16 cellular contexts compared by ENCODE assay signal in genomic region chr3:138390582-138390932, GRCh38. TPM values are rescaled to one million over a fixed set of nuclear protein-coding genes. Genes with fewer than 3 reads are reported as not detected.
A peak's percentile ranks its signal among the peaks of the same experiment; 100 is the strongest.
DNase-seq lines count a peak whose midpoint lies in the region; ATAC-seq and TF ChIP-seq lines count a peak whose summit lies in the region.
"Had no signal": no experiment of that assay in that cellular context is flagged by ENCODE, and none has a peak within 500 bp of the region (broad histone marks: within the 10 kb centered on the region; RNA-seq: fewer than 3 reads in every experiment).

No MANE protein-coding gene starts in this region.

- intact Hi-C loops in Caco-2 (cut with micrococcal nuclease; ENCODE audit: unreplicated experiment), result no loop called here
- intact Hi-C loops in gastrocnemius medialis (cut with DNase I; ENCODE audit: low total_unique reads), result no loop called here
- intact Hi-C loops in ovary (cut with DNase I), result no loop called here

- H3K4me3 ChIP-seq in Caco-2 (ENCODE audit: low read depth, low read length) (no peak overlapping the region), RWPE2 (ENCODE audit: severe bottlenecking) (no peak overlapping the region), gastrocnemius medialis (no peak overlapping the region), BE2C (ENCODE audit: low read depth, low read length) (no peak overlapping the region), ovary (no peak overlapping the region)
- H3K4me3 ChIP-seq: left lung, prostate gland had no signal

- TF ChIP-seq EP300 in ovary (IDR thresholded peaks at IDR 0.05), result no peak

- 45 to 61% (median 52%) methylated on average over 2 of the region's 2 CpGs for WGBS in ovary, 3 donors

- in situ Hi-C loops in gastrocnemius medialis (cut with MboI; ENCODE audit: low sequenced_read_pairs in 4 of 4), result loop anchor here in 1 of 4 donors (10.0 kb wide), 1 partner anchor 56 kb away; no protein-coding TSS in a partner anchor

- POLR2A ChIA-PET in Caco-2 (lab: Charles Lee), result no interaction called here

- no peaks in the 10 kb centered on the region for H3K36me3 Mint-ChIP-seq in Caco-2 (ENCODE audit: insufficient read depth, unreplicated experiment)
- H3K36me3 Mint-ChIP-seq: naive thymus-derived CD8-positive, alpha-beta T cell had no signal

- H3K4me1 ChIP-seq in Caco-2 (peaks cover 14% of the 10 kb centered on the region), RWPE2 (ENCODE audit: insufficient read depth, poor library complexity, severe bottlenecking) (peaks cover 13% of the 10 kb centered on the region), gastrocnemius medialis (peaks cover 26 to 59% of the 10 kb centered on the region in 2 donors), BE2C (no peaks in the 10 kb centered on the region), ovary (ENCODE audit: insufficient read depth) (peaks cover 13% of the 10 kb centered on the region)
- H3K4me1 ChIP-seq: prostate gland had no signal

- no peak for TF ChIP-seq CTCF in Caco-2 (IDR thresholded peaks at IDR 0.05; ENCODE audit: insufficient read depth in 1 of 2, low read depth in 1 of 2, low read length in 1 of 2, severe bottlenecking in 1 of 2, unreplicated experiment in 1 of 2)
- TF ChIP-seq CTCF in RWPE2 (IDR thresholded peaks at IDR 0.05; ENCODE audit: poor library complexity, severe bottlenecking), result no peak
- no peak for TF ChIP-seq CTCF in gastrocnemius medialis (IDR thresholded peaks at IDR 0.05 in 4 of 5, conservative IDR thresholded peaks at IDR 0.05 in 1 of 5)
- no peak for TF ChIP-seq CTCF in BE2C (IDR thresholded peaks at IDR 0.05; ENCODE audit: low read depth, low read length)
- no peak for TF ChIP-seq CTCF in ovary (IDR thresholded peaks at IDR 0.05)

- no peak for ATAC-seq in RWPE2 (ENCODE audit: low read depth)
- no peak for ATAC-seq in gastrocnemius medialis
- ATAC-seq: activated naive CD8-positive, alpha-beta T cell treated with anti-CD3 and anti-CD28 coated beads, Interleukin-2, amount 50 U/mL, for 24 hours; naive thymus-derived CD8-positive, alpha-beta T cell had no signal

- H3K27me3 ChIP-seq in Caco-2 (replicated peaks; ENCODE audit: control insufficient read depth, insufficient read depth, low read length) (no peaks in the 10 kb centered on the region), RWPE2 (ENCODE audit: insufficient read depth, poor library complexity, severe bottlenecking) (no peaks in the 10 kb centered on the region), gastrocnemius medialis (no peaks in the 10 kb centered on the region), BE2C (no peaks in the 10 kb centered on the region; the same call in 1 of the 2 replicates), ovary (no peaks in the 10 kb centered on the region)
- H3K27me3 ChIP-seq: left lung had no signal

- no TSS peak for BruUV-seq in Caco-2 (replicated peaks; lab: Mats Ljungman, UMichigan)

- no peaks in the 10 kb centered on the region for H3K9me3 Mint-ChIP-seq in Caco-2 (ENCODE audit: unreplicated experiment)
- H3K9me3 Mint-ChIP-seq: activated naive CD8-positive, alpha-beta T cell treated with anti-CD3 and anti-CD28 coated beads, Interleukin-2, amount 50 U/mL, for 24 hours; activated T-helper 2 cell treated with anti-CD3 and anti-CD28 coated beads, Interferon-gamma antibody, Interleukin-2, Interleukin-4, amounts not matched to agents 10 μg/mL and 5 μg/mL and 100 μg/mL, durations not matched to agents 14 hours and 24 hours and 36 hours; naive thymus-derived CD8-positive, alpha-beta T cell; stimulated activated naive CD8-positive, alpha-beta T cell treated with anti-CD3 and anti-CD28 coated beads, Interleukin-15, Interleukin-2, amounts not matched to agents 100 ng/mL and 50 ng/mL, for 24 hours had no signal

- CTCF ChIA-PET in Caco-2 (lab: Charles Lee), result interaction anchor here (1.3 kb wide), 1 partner anchor 27 kb away, joined by 3 read pairs; no protein-coding TSS in a partner anchor

- H3K27ac Mint-ChIP-seq in Caco-2 (ENCODE audit: unreplicated experiment), result peak overlapping the region; percentile 59
- H3K27ac Mint-ChIP-seq: activated naive CD8-positive, alpha-beta T cell treated with anti-CD3 and anti-CD28 coated beads, Interleukin-2, amount 50 U/mL, for 24 hours; activated T-helper 2 cell treated with anti-CD3 and anti-CD28 coated beads, Interferon-gamma antibody, Interleukin-2, Interleukin-4, amounts not matched to agents 10 μg/mL and 5 μg/mL and 100 μg/mL, durations not matched to agents 14 hours and 24 hours and 36 hours; naive thymus-derived CD8-positive, alpha-beta T cell; stimulated activated naive CD8-positive, alpha-beta T cell treated with anti-CD3 and anti-CD28 coated beads, Interleukin-15, Interleukin-2, amounts not matched to agents 100 ng/mL and 50 ng/mL, for 24 hours had no signal

- H3K4me1 Mint-ChIP-seq in Caco-2 (ENCODE audit: low read depth, unreplicated experiment), result peaks cover 14% of the 10 kb centered on the region
- H3K4me1 Mint-ChIP-seq: activated naive CD8-positive, alpha-beta T cell treated with anti-CD3 and anti-CD28 coated beads, Interleukin-2, amount 50 U/mL, for 24 hours; naive thymus-derived CD8-positive, alpha-beta T cell had no signal

- H3K9me3 ChIP-seq in Caco-2, result no peaks in the 10 kb centered on the region
- no peaks in the 10 kb centered on the region for H3K9me3 ChIP-seq in RWPE2 (ENCODE audit: severe bottlenecking)
- H3K9me3 ChIP-seq in gastrocnemius medialis, result no peaks in the 10 kb centered on the region
- H3K9me3 ChIP-seq in BE2C, result no peaks in the 10 kb centered on the region
- H3K9me3 ChIP-seq in ovary, result no peaks in the 10 kb centered on the region
- H3K9me3 ChIP-seq: left lung, prostate gland had no signal

- H3K27ac ChIP-seq in RWPE2 (ENCODE audit: poor library complexity, severe bottlenecking) (peak overlapping the region; percentile 39), epithelial cell of prostate (peak overlapping the region; percentile 24), gastrocnemius medialis (peak overlapping the region; percentile 54 to 76 (median 63)), ovary (peak overlapping the region in 1 of 2 donors; percentile 54)
- H3K27ac ChIP-seq: left lung, prostate gland had no signal

- DNase-seq in Caco-2 (no peak), RWPE2 (ENCODE audit: low spot score) (no peak), epithelial cell of prostate (ENCODE audit: low read depth, low spot score) (no peak), gastrocnemius medialis (no peak), BE2C (no peak), NCI-H2171 treated with DMSO at 0.1 percent for 48 hours (lab: John Stamatoyannopoulos, UW) (no peak), NAMALWA (ENCODE audit: low spot score) (no peak), ovary (no peak)
- DNase-seq: activated CD4-positive, CD25-positive, alpha-beta regulatory T cell treated with anti-CD3 and anti-CD28 coated beads, Interleukin-2, amount 50 U/mL, for 72 hours; activated naive CD8-positive, alpha-beta T cell treated with anti-CD3 and anti-CD28 coated beads, Interleukin-2, amount 50 U/mL, for 24 hours; left lung; naive thymus-derived CD8-positive, alpha-beta T cell; NCI-H1436 treated with DMSO at 0.1 percent for 48 hours had no signal

- no peak for TF ChIP-seq POLR2A in gastrocnemius medialis (IDR thresholded peaks at IDR 0.05)
- TF ChIP-seq POLR2A in ovary (IDR thresholded peaks at IDR 0.05), result no peak

- H3K36me3 ChIP-seq in Caco-2 (ENCODE audit: control insufficient read depth, insufficient read depth, low read length) (no peaks in the 10 kb centered on the region), RWPE2 (ENCODE audit: low read depth) (no peaks in the 10 kb centered on the region), gastrocnemius medialis (peaks cover 0 to 4% of the 10 kb centered on the region in 2 donors), BE2C (no peaks in the 10 kb centered on the region), ovary (no peaks in the 10 kb centered on the region)
- H3K36me3 ChIP-seq: left lung, prostate gland had no signal

- H3K4me3 Mint-ChIP-seq in Caco-2 (ENCODE audit: unreplicated experiment), result peak overlapping the region; percentile 27
- H3K4me3 Mint-ChIP-seq: activated naive CD8-positive, alpha-beta T cell treated with anti-CD3 and anti-CD28 coated beads, Interleukin-2, amount 50 U/mL, for 24 hours; naive thymus-derived CD8-positive, alpha-beta T cell; stimulated activated naive CD8-positive, alpha-beta T cell treated with anti-CD3 and anti-CD28 coated beads, Interleukin-15, Interleukin-2, amounts not matched to agents 100 ng/mL and 50 ng/mL, for 24 hours had no signal

- H3K27me3 Mint-ChIP-seq in Caco-2 (ENCODE audit: insufficient read depth, unreplicated experiment), result no peaks in the 10 kb centered on the region

RNA-seq across cellular contexts. Expression of gene MRAS, which starts 42.2 kb away (rescaled TPM):
- 8.5 and 11.4 TPM in 2 replicates for total RNA-seq in Caco-2 (2022)
- total RNA-seq in gastrocnemius medialis, result 100 to 1,000 TPM in 1 of 4 donors, 10 to 100 TPM in 3; 45.8 to 149 (median 57.7) TPM
- 0.36 TPM for polyA plus RNA-seq in BE2C (2012; ENCODE audit: insufficient read depth, insufficient read length, low read depth)
- total RNA-seq in ovary, result 100 to 1,000 TPM in 2 of 7 donors, 10 to 100 TPM in 5; 35.9 to 148 (median 86.0) TPM
- 10 to 100 TPM; 46.4 to 76.2 TPM for polyA plus RNA-seq in ovary
- total RNA-seq: activated T-helper 2 cell treated with anti-CD3 and anti-CD28 coated beads, Interferon-gamma antibody, Interleukin-2, Interleukin-4, amounts not matched to agents 10 μg/mL and 5 μg/mL and 100 μg/mL, durations not matched to agents 14 hours and 24 hours and 36 hours had no signal
- polyA plus RNA-seq: naive thymus-derived CD8-positive, alpha-beta T cell had no signal

RNA-seq across cellular contexts. Expression of gene ESYT3, which starts 43.9 kb away (rescaled TPM):
- 5.7 and 7.6 TPM in 2 replicates for total RNA-seq in Caco-2 (2022)
- 1 to 10 TPM in 1 of 4 donors, under 1 TPM in 3; 0.20 to 2.3 (median 0.77) TPM for total RNA-seq in gastrocnemius medialis
- 0.28 TPM for polyA plus RNA-seq in BE2C (2012; ENCODE audit: insufficient read depth, insufficient read length, low read depth)
- total RNA-seq in ovary, result 1 to 10 TPM in 3 of 7 donors, under 1 TPM in 4; 0.48 to 2.0 (median 0.83) TPM
- under 1 TPM; 0.53 to 0.70 TPM for polyA plus RNA-seq in ovary
- polyA plus RNA-seq: naive thymus-derived CD8-positive, alpha-beta T cell had no signal
